Comparison of ENCODE assay signal across 8 cellular contexts in genomic region chr5:10695055-10695649, GRCh38.
DNase-seq lines count a peak whose midpoint lies in the region; ATAC-seq and TF ChIP-seq lines count a peak whose summit lies in the region.

No MANE protein-coding gene starts in this region.

- no peaks in the 10 kb centered on the region for H3K27me3 ChIP-seq in BLaER1 treated with 17β-estradiol and CSF1 and Interleukin-3, amounts not matched to agents 10 nM and 100 nM

- POLR2A ChIA-PET in MCF 10A (lab: Yijun Ruan, JAX), result no interaction called here

- peaks cover 18 to 41% (median 33%) of the 10 kb centered on the region in 10 experiments for H3K4me1 ChIP-seq in BLaER1 treated with 17β-estradiol and CSF1 and Interleukin-3, amounts not matched to agents 10 nM and 100 nM

- H3K27ac Mint-ChIP-seq in MCF 10A (ENCODE audit: low read depth, unreplicated experiment), result no peak overlapping the region

- no peaks in the 10 kb centered on the region for H3K27me3 Mint-ChIP-seq in MCF 10A (ENCODE audit: insufficient read depth, unreplicated experiment)

- H3K9me3 ChIP-seq in BLaER1 treated with 17β-estradiol and CSF1 and Interleukin-3, amounts not matched to agents 10 nM and 100 nM (replicated peaks in 1 of 11), result peaks cover 0 to 3% (median 0%) of the 10 kb centered on the region in 11 experiments; a peak in 1 of 22 replicates

- H3K9ac ChIP-seq in BLaER1 treated with 17β-estradiol and CSF1 and Interleukin-3, amounts not matched to agents 10 nM and 100 nM, result peak overlapping the region in 1 of 11 experiments; percentile 18; a peak in 1 of 22 replicates

- H3K4me3 ChIP-seq in BLaER1 treated with 17β-estradiol and CSF1 and Interleukin-3, amounts not matched to agents 10 nM and 100 nM, result no peak overlapping the region

- peaks cover 56 to 100% (median 86%) of the 10 kb centered on the region in 11 experiments; a peak in 21 of 22 replicates for H4K20me1 ChIP-seq in BLaER1 treated with 17β-estradiol and CSF1 and Interleukin-3, amounts not matched to agents 10 nM and 100 nM

- TF ChIP-seq CTCF in MCF 10A (IDR thresholded peaks at IDR 0.05; ENCODE audit: unreplicated experiment), result peak; percentile 69

- CTCF ChIA-PET in MCF 10A (lab: Yijun Ruan, JAX), result interaction anchor here (0.5 to 2.2 kb wide), 32 partner anchors 9 to 1640 kb away, joined by 3 to 9 read pairs (median 3); no protein-coding TSS in a partner anchor

- H3K36me3 ChIP-seq in BLaER1 treated with 17β-estradiol and CSF1 and Interleukin-3, amounts not matched to agents 10 nM and 100 nM, result peaks cover 12 to 72% (median 44%) of the 10 kb centered on the region in 11 experiments; a peak in 20 of 22 replicates

- H3K36me3 Mint-ChIP-seq in MCF 10A (ENCODE audit: insufficient read depth, unreplicated experiment), result peaks cover 4% of the 10 kb centered on the region

- H3K9me3 Mint-ChIP-seq in MCF 10A (ENCODE audit: unreplicated experiment), result no peaks in the 10 kb centered on the region

- peak overlapping the region; percentile 6 for H3K4me3 Mint-ChIP-seq in MCF 10A (ENCODE audit: unreplicated experiment)

- H3K27ac ChIP-seq in BLaER1 treated with 17β-estradiol and CSF1 and Interleukin-3, amounts not matched to agents 10 nM and 100 nM, result no peak overlapping the region; a peak in 1 of 22 replicates

- intact Hi-C loops in MCF 10A (cut with micrococcal nuclease), result loop anchor here (1.0 to 10.0 kb wide), 6 partner anchors 162 to 1030 kb away; no protein-coding TSS in a partner anchor

- peak overlapping the region in 10 of 11 experiments; percentile 16 to 54 (median 40); a peak in 12 of 22 replicates for H3K4me2 ChIP-seq in BLaER1 treated with 17β-estradiol and CSF1 and Interleukin-3, amounts not matched to agents 10 nM and 100 nM

- ATAC-seq in GM18517 (IDR thresholded peaks at IDR 0.05; ENCODE audit: unreplicated experiment) (peak; percentile 46), HG03457 (IDR thresholded peaks at IDR 0.05; ENCODE audit: unreplicated experiment) (peak; percentile 36), GM19397 (IDR thresholded peaks at IDR 0.05; ENCODE audit: unreplicated experiment) (no peak)

- H3K4me1 Mint-ChIP-seq in MCF 10A (ENCODE audit: insufficient read depth, unreplicated experiment), result peaks cover 11% of the 10 kb centered on the region

- DNase-seq in NCI-H524 treated with DMSO at 0.1 percent for 48 hours (lab: John Stamatoyannopoulos, UW) (peak; percentile 44), MCF 10A (ENCODE audit: unreplicated experiment) (peak; percentile 79), inferior parietal cortex (ENCODE audit: extremely low spot score) (peak; percentile 76)
- peak; percentile 32 for DNase-seq in stimulated activated CD8-positive, alpha-beta memory T cell treated with anti-CD3 and anti-CD28 coated beads, Interleukin-4, amount 100 ng/mL, for 48 hours

- no TSS peak for BruUV-seq in MCF 10A (replicated peaks; lab: Mats Ljungman, UMichigan)
